1 cellular context compared by ENCODE assay signal in genomic region chr5:75236322-75237316, GRCh38.
A peak's percentile ranks its signal among the peaks of the same experiment; 100 is the strongest.
TF ChIP-seq lines count a peak whose summit lies in the region.

Gene ANKRD31, minus strand, starts transcription at chr5:75236878. Its CDS starts 192 bp downstream, at chr5:75236686.

TF ChIP-seq in K562, 482 proteins besides CTCF, POLR2A, EP300 and RAD21 (continued from another document and continues in another):
- TF ChIP-seq ZNF407 (IDR thresholded peaks at IDR 0.05; ENCODE audit: low read depth) (no peak), ZBED1 (IDR thresholded peaks at IDR 0.05) (no peak), CREBBP (IDR thresholded peaks at IDR 0.05; ENCODE audit: low read depth, low read length) (no peak), TARDBP (IDR thresholded peaks at IDR 0.05) (peak; percentile 85), ZBTB49 (CRISPR knock-in tag; IDR thresholded peaks at IDR 0.05; ENCODE audit: borderline replicate concordance) (no peak), GMEB1 (CRISPR knock-in tag; IDR thresholded peaks at IDR 0.05) (peak; percentile 58), ZKSCAN1 (IDR thresholded peaks at IDR 0.05; ENCODE audit: low read depth, low read length) (no peak), CBX1 (IDR thresholded peaks at IDR 0.05; ENCODE audit: low read depth) (peak; percentile 25; the same call in 1 of the 2 replicates), TCF3 (CRISPR knock-in tag; IDR thresholded peaks at IDR 0.05) (no peak), L3MBTL2 (IDR thresholded peaks at IDR 0.05) (peak; percentile 82), ZKSCAN8 (CRISPR knock-in tag; IDR thresholded peaks at IDR 0.05) (no peak), MLLT1 (IDR thresholded peaks at IDR 0.05) (no peak), NKRF (IDR thresholded peaks at IDR 0.05; ENCODE audit: borderline replicate concordance) (0 out of 2 replicates have a peak, but pooled peaks have one; percentile 13), HMBOX1 (IDR thresholded peaks at IDR 0.05) (no peak), RBM25 (IDR thresholded peaks at IDR 0.05; ENCODE audit: low read depth, low read length, severe bottlenecking) (peak; percentile 35), KLF13 (tag; IDR thresholded peaks at IDR 0.05; ENCODE audit: borderline replicate concordance, low read depth) (no peak), KLF16 (IDR thresholded peaks at IDR 0.05) (no peak), BMI1 (IDR thresholded peaks at IDR 0.05; ENCODE audit: low read length) (no peak), HNRNPK (IDR thresholded peaks at IDR 0.05; ENCODE audit: low read depth, low read length, poor library complexity, severe bottlenecking) (no peak), JUNB (CRISPR knock-in tag; conservative IDR thresholded peaks at IDR 0.05) (no peak), ZFP1 (CRISPR knock-in tag; IDR thresholded peaks at IDR 0.05) (no peak), CCNT2 (IDR thresholded peaks at IDR 0.05; ENCODE audit: borderline replicate concordance, extremely low read depth, insufficient read length, low read depth, low read length) (peak; percentile 95), NR1H2 (CRISPR knock-in tag; IDR thresholded peaks at IDR 0.05) (no peak), DMBX1 (CRISPR knock-in tag; IDR thresholded peaks at IDR 0.05; ENCODE audit: borderline replicate concordance) (no peak), GABPB2 (CRISPR knock-in tag; conservative IDR thresholded peaks at IDR 0.05) (no peak), PCBP1 (IDR thresholded peaks at IDR 0.05; ENCODE audit: low read depth, low read length, poor library complexity, severe bottlenecking) (no peak), ZNF696 (CRISPR knock-in tag; conservative IDR thresholded peaks at IDR 0.05) (no peak), STAG1 (CRISPR knock-in tag; IDR thresholded peaks at IDR 0.05; ENCODE audit: borderline replicate concordance) (peak; percentile 60; the same call in 1 of the 2 replicates), SRSF1 (IDR thresholded peaks at IDR 0.05; ENCODE audit: low read depth, low read length) (no peak), ZNF79 (CRISPR knock-in tag; IDR thresholded peaks at IDR 0.05; ENCODE audit: low read depth) (no peak), ZNF436 (CRISPR knock-in tag; IDR thresholded peaks at IDR 0.05) (no peak), FOXO4 (CRISPR knock-in tag; IDR thresholded peaks at IDR 0.05) (no peak), TBP (optimal IDR thresholded peaks at IDR 0.05; ENCODE audit: low read depth, low read length) (peak; percentile 72), KLF1 (tag; IDR thresholded peaks at IDR 0.05) (peak; percentile 66; the same call in 1 of the 2 replicates), KAT8 (IDR thresholded peaks at IDR 0.05; ENCODE audit: low read depth) (no peak), ZNF253 (CRISPR knock-in tag; conservative IDR thresholded peaks at IDR 0.05) (no peak), NR4A1 (CRISPR knock-in tag; IDR thresholded peaks at IDR 0.05) (no peak), NR4A1 (tag; IDR thresholded peaks at IDR 0.05) (no peak), DNMT1 (IDR thresholded peaks at IDR 0.05) (no peak), ARID1B (IDR thresholded peaks at IDR 0.05) (no peak), BRD9 (IDR thresholded peaks at IDR 0.05; ENCODE audit: low read depth, partially characterized antibody) (no peak), CC2D1A (IDR thresholded peaks at IDR 0.05) (no peak), ZNF449 (CRISPR knock-in tag; IDR thresholded peaks at IDR 0.05) (no peak), ZNF274 (IDR thresholded peaks at IDR 0.05; ENCODE audit: borderline replicate concordance, low read depth, low read length) (no peak), FOXK2 (conservative IDR thresholded peaks at IDR 0.05 in 1 of 2, IDR thresholded peaks at IDR 0.05 in 1 of 2; ENCODE audit: low read depth in 2 of 2) (no peak), ARHGAP35 (IDR thresholded peaks at IDR 0.05; ENCODE audit: partially characterized antibody) (no peak), SIN3B (IDR thresholded peaks at IDR 0.05; ENCODE audit: low read depth) (peak; percentile 65; the same call in 1 of the 2 replicates), HNRNPL (IDR thresholded peaks at IDR 0.05; ENCODE audit: low read depth, low read length) (no peak), KLF10 (CRISPR knock-in tag; IDR thresholded peaks at IDR 0.05) (no peak), POLR2G (IDR thresholded peaks at IDR 0.05; ENCODE audit: low read depth, low read length) (peak; percentile 92), TBL1XR1 (IDR thresholded peaks at IDR 0.05; ENCODE audit: low read length in 2 of 2) (no peak), NFIC (IDR thresholded peaks at IDR 0.05) (peak; percentile 41)
